In genomic region chr1:153842006-153842471, GRCh38 we compare ENCODE assay signal across 9 cellular contexts.
DNase-seq lines count a peak whose midpoint lies in the region; ATAC-seq and TF ChIP-seq lines count a peak whose summit lies in the region.
"Had no signal": no experiment of that assay in that cellular context is flagged by ENCODE, and none has a peak within 500 bp of the region (broad histone marks: within the 10 kb centered on the region; RNA-seq: fewer than 3 reads in every experiment).

No MANE protein-coding gene starts in this region.

- H3K9me3 Mint-ChIP-seq in natural killer cell treated with Interleukin-12 subunit alpha and Interleukin-12 subunit beta and Interleukin-15 and Interleukin-18, amount 100 ng/mL, for 72 hours = no peaks in the 10 kb centered on the region

- no peak overlapping the region for H3K4me3 ChIP-seq in coronary artery

- no peaks in the 10 kb centered on the region for H3K36me3 Mint-ChIP-seq in natural killer cell treated with Interleukin-12 subunit alpha and Interleukin-12 subunit beta and Interleukin-15 and Interleukin-18, amount 100 ng/mL, for 72 hours

- H3K4me3 Mint-ChIP-seq in natural killer cell treated with Interleukin-12 subunit alpha and Interleukin-12 subunit beta and Interleukin-15 and Interleukin-18, amount 100 ng/mL, for 72 hours = no peak overlapping the region
- H3K4me3 Mint-ChIP-seq: brain had no signal

- peaks cover 21 to 23% of the 10 kb centered on the region in 2 donors for H3K4me1 Mint-ChIP-seq in natural killer cell treated with Interleukin-12 subunit alpha and Interleukin-12 subunit beta and Interleukin-15 and Interleukin-18, amount 100 ng/mL, for 72 hours (ENCODE audit: low read depth in 2 of 2)

- H3K27ac ChIP-seq in coronary artery = peak overlapping the region; percentile 3 to 37

- no peak overlapping the region for H3K27ac Mint-ChIP-seq in natural killer cell treated with Interleukin-12 subunit alpha and Interleukin-12 subunit beta and Interleukin-15 and Interleukin-18, amount 100 ng/mL, for 72 hours

- ATAC-seq in GM18498 (IDR thresholded peaks at IDR 0.05; ENCODE audit: unreplicated experiment) = peak; percentile 70
- peak; percentile 67 for ATAC-seq in GM21360 (IDR thresholded peaks at IDR 0.05; ENCODE audit: unreplicated experiment)
- ATAC-seq in HG03469 (IDR thresholded peaks at IDR 0.05; ENCODE audit: unreplicated experiment) = peak; percentile 63
- ATAC-seq in natural killer cell treated with Interleukin-12 subunit alpha and Interleukin-12 subunit beta and Interleukin-15 and Interleukin-18, amount 100 ng/mL, for 72 hours = no peak

- DNase-seq in coronary artery (ENCODE audit: low spot score) (no peak), DMS53 treated with DMSO at 0.1 percent for 48 hours (lab: John Stamatoyannopoulos, UW; ENCODE audit: unreplicated experiment) (no peak), HPDE6-E6E7 (ENCODE audit: extremely low spot score) (no peak), cerebellum (ENCODE audit: low spot score) (no peak)
- DNase-seq in natural killer cell treated with Interleukin-12 subunit alpha and Interleukin-12 subunit beta and Interleukin-15 and Interleukin-18, amount 100 ng/mL, for 72 hours (ENCODE audit: low spot score) = no peak

- H3K27me3 Mint-ChIP-seq in natural killer cell treated with Interleukin-12 subunit alpha and Interleukin-12 subunit beta and Interleukin-15 and Interleukin-18, amount 100 ng/mL, for 72 hours = no peaks in the 10 kb centered on the region
- H3K27me3 Mint-ChIP-seq: brain had no signal

- no peak for TF ChIP-seq CTCF in coronary artery (IDR thresholded peaks at IDR 0.05)

Comparison
In these comparisons a context has a peak if more than half of its experiments do, and no peak if none do; other contexts are left out.
1. ATAC-seq: peak in GM18498 (single experiment), GM21360 (single experiment) and HG03469 (single experiment); none in natural killer cell treated with Interleukin-12 subunit alpha and Interleukin-12 subunit beta and Interleukin-15 and Interleukin-18, amount 100 ng/mL, for 72 hours (0 of 2).